Comparison of ENCODE assay signal across 2 cellular contexts in genomic region chr7:79462334-79462733, GRCh38.
A peak's percentile ranks its signal among the peaks of the same experiment; 100 is the strongest.
TF ChIP-seq lines count a peak whose summit lies in the region.

No MANE protein-coding gene starts in this region.

TF ChIP-seq in IMR-90, 13 proteins besides CTCF, POLR2A, EP300 and RAD21:
- TF ChIP-seq MAFK (IDR thresholded peaks at IDR 0.05; ENCODE audit: low read depth, low read length), result peak; percentile 80
- TF ChIP-seq NFE2L2 (IDR thresholded peaks at IDR 0.05; ENCODE audit: low read depth, low read length), result no peak
- no peak for TF ChIP-seq USF2 (IDR thresholded peaks at IDR 0.05; ENCODE audit: low read depth, low read length)
- no peak for TF ChIP-seq BHLHE40 (IDR thresholded peaks at IDR 0.05; ENCODE audit: low read depth, low read length)
- no peak for TF ChIP-seq ELK1 (IDR thresholded peaks at IDR 0.05; ENCODE audit: borderline replicate concordance, low read depth, low read length)

TF ChIP-seq in K562, 482 proteins besides CTCF, POLR2A, EP300 and RAD21:
- TF ChIP-seq ZNF232 (CRISPR knock-in tag; IDR thresholded peaks at IDR 0.05) (no peak), ZNF316 (IDR thresholded peaks at IDR 0.05) (0 out of 2 replicates have a peak, but pooled peaks have one; percentile 5)
TF ChIP-seq in K562: peak in this region for 1.
